In the genomic region with DNA sequence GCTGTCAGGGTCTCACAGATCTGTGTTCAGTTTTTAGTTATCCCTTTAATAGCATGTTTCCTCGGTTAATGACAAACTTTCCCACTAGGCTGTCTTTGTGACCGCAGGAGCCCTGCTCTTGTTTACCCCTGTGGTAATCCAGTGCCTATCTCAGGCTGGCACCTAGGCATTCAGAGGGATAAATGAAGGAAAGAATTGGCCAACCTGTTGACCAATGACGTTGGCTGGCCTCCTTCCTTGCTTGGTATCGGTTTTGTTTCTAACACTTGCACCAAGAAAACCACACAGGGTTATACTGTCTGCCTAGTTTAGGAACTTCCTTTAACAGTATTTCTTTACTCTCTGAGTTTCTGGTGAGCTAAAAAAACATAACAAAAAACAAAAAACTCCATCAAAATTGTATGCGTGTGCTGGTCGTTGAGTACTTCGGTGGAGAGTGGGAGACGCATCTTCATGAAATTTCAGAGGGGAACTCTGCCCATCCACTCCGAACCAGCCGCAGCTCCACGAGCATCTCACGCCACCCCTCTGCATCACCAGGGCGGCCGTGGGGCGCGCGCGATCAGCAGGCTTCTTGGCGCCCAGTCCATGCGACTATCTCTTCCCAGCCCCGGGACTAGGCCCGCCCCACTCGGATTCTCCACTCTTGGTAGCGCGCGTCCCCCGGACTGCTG, we compare ENCODE assay signal across 8 cellular contexts. TPM values are rescaled to one million over a fixed set of nuclear protein-coding genes. Genes with fewer than 3 reads are reported as not detected.
DNase-seq lines count a peak whose midpoint lies in the region; ATAC-seq and TF ChIP-seq lines count a peak whose summit lies in the region.

No MANE protein-coding gene starts in this region.

- H3K27ac ChIP-seq in Peyer's patch (peak overlapping the region; percentile 90 to 97 (median 92)), duodenal mucosa (ENCODE audit: low read depth, low read length) (peak overlapping the region; percentile 74), uterus (peak overlapping the region; percentile 93 to 98)

- peaks cover 0 to 29% (median 14%) of the 10 kb centered on the region in 4 donors for H3K4me1 ChIP-seq in Peyer's patch
- H3K4me1 ChIP-seq in duodenal mucosa (ENCODE audit: control insufficient read depth in 1 of 2, insufficient read depth in 2 of 2, low read length in 2 of 2), result peaks cover 34 to 37% of the 10 kb centered on the region in 2 donors
- peaks cover 25% of the 10 kb centered on the region for H3K4me1 ChIP-seq in mucosa of descending colon (ENCODE audit: low read depth)
- H3K4me1 ChIP-seq in uterus, result peaks cover 4 to 6% of the 10 kb centered on the region in 2 donors

- intact Hi-C loops in mucosa of descending colon (cut with DNase I, micrococcal nuclease), result no loop called here
- intact Hi-C loops in uterus (cut with DNase I; ENCODE audit: low total_unique reads), result no loop called here

- H3K36me3 ChIP-seq in Peyer's patch (no peaks in the 10 kb centered on the region), duodenal mucosa (ENCODE audit: control insufficient read depth in 1 of 2, insufficient read depth in 2 of 2, low read length in 2 of 2) (no peaks in the 10 kb centered on the region), mucosa of descending colon (ENCODE audit: low read depth) (no peaks in the 10 kb centered on the region), uterus (no peaks in the 10 kb centered on the region)

- TF ChIP-seq CTCF in Peyer's patch (IDR thresholded peaks at IDR 0.05), result no peak
- no peak for TF ChIP-seq CTCF in mucosa of descending colon (IDR thresholded peaks at IDR 0.05)
- peak in 1 of 4 experiments; percentile 15 for TF ChIP-seq CTCF in uterus (IDR thresholded peaks at IDR 0.05)

- peak overlapping the region; percentile 53 to 65 for H3K9ac ChIP-seq in duodenal mucosa (ENCODE audit: low read depth in 1 of 2, low read length in 2 of 2)

- peak; percentile 43 for ATAC-seq in GM18873 (IDR thresholded peaks at IDR 0.05; ENCODE audit: low FRiP score, unreplicated experiment)
- ATAC-seq in HG02840 (IDR thresholded peaks at IDR 0.05; ENCODE audit: low FRiP score, unreplicated experiment), result peak; percentile 59
- ATAC-seq in mucosa of descending colon, result peak; percentile 39

- no peak for TF ChIP-seq POLR2A in Peyer's patch (IDR thresholded peaks at IDR 0.05)
- TF ChIP-seq POLR2A in uterus (IDR thresholded peaks at IDR 0.05), result no peak

- DNase-seq in Peyer's patch, result peak in 2 of 3 donors; percentile 51 to 57
- no peak for DNase-seq in mucosa of descending colon
- DNase-seq in uterus, result no peak
- no peak for DNase-seq in NCI-H2081 treated with DMSO at 0.1 percent for 48 hours (lab: John Stamatoyannopoulos, UW)
- DNase-seq in SW 1271 (lab: John Stamatoyannopoulos, UW), result no peak

- H3K9me3 ChIP-seq in Peyer's patch, result no peaks in the 10 kb centered on the region
- no peaks in the 10 kb centered on the region for H3K9me3 ChIP-seq in duodenal mucosa (ENCODE audit: control insufficient read depth in 1 of 2, low read length in 2 of 2)
- H3K9me3 ChIP-seq in mucosa of descending colon, result no peaks in the 10 kb centered on the region
- H3K9me3 ChIP-seq in uterus, result no peaks in the 10 kb centered on the region

- H3K27me3 ChIP-seq in Peyer's patch (no peaks in the 10 kb centered on the region), duodenal mucosa (ENCODE audit: control insufficient read depth in 1 of 2, insufficient read depth in 2 of 2, low read length in 2 of 2) (no peaks in the 10 kb centered on the region), uterus (no peaks in the 10 kb centered on the region)

- H3K4me3 ChIP-seq in Peyer's patch, result peak overlapping the region; percentile 65 to 94 (median 81)
- peak overlapping the region; percentile 75 to 81 for H3K4me3 ChIP-seq in duodenal mucosa (ENCODE audit: low read depth in 1 of 2, low read length in 2 of 2)
- peak overlapping the region; percentile 73 for H3K4me3 ChIP-seq in mucosa of descending colon
- H3K4me3 ChIP-seq in uterus, result peak overlapping the region; percentile 60 to 92

RNA-seq across cellular contexts. Expression of a gene that starts 0.6 kb away (rescaled TPM):
- total RNA-seq in Peyer's patch (10 to 100 TPM; 11.6 to 41.0 (median 39.2) TPM), mucosa of descending colon (10 to 100 TPM; 48.2 to 97.5 (median 70.9) TPM), uterus (10 to 100 TPM; 35.0 to 82.9 (median 60.0) TPM)

RNA-seq across cellular contexts. Expression of a gene that starts 22.4 kb away (rescaled TPM):
- total RNA-seq in Peyer's patch, result 10 to 100 TPM; 19.0 to 41.0 (median 27.4) TPM
- 10 to 100 TPM; 41.3 to 42.5 (median 41.4) TPM for total RNA-seq in mucosa of descending colon
- total RNA-seq in uterus, result 10 to 100 TPM; 24.3 to 70.6 (median 32.9) TPM

RNA-seq across cellular contexts. Expression of a gene that starts 39.9 kb away (rescaled TPM):
- total RNA-seq in Peyer's patch (not detected), mucosa of descending colon (not detected), uterus (not detected)

Comparison
In these comparisons a context has a peak if more than half of its experiments do, and no peak if none do; other contexts are left out.
1. DNase-seq: peak in Peyer's patch (2 of 3); none in mucosa of descending colon (0 of 3), uterus (0 of 2), NCI-H2081 treated with DMSO at 0.1 percent for 48 hours (single experiment) and SW 1271 (0 of 2).
2. Peak in every context shown above with its lines, with median percentiles within 50 percentile points of each other: ATAC-seq, H3K27ac ChIP-seq and H3K4me3 ChIP-seq.